ENCODE assay signal across 13 cellular contexts in the genomic region with DNA sequence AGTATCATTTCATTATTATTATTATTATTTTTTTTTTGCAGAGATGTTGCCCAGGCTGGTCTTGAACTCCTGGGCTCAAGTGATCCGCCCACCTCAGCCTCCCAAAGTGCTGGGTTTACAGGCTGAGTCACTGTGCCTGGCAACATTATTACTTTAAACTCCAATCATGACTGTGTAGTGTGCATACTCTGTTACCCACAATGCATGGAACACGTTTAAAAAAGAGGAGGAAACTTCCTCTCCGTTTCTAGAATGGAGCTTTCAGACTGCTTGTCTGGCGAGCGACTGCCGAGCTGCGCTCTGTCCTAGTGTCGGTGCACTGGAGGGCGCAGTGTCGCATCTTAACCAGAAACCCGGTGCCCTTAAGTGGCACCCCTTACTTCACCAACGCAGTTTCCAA. TPM values are rescaled to one million over a fixed set of nuclear protein-coding genes. Genes with fewer than 3 reads are reported as not detected.
DNase-seq lines count a peak whose midpoint lies in the region; FAIRE-seq and TF ChIP-seq lines count a peak whose summit lies in the region.
"Had no signal": no experiment of that assay in that cellular context is flagged by ENCODE, and none has a peak within 500 bp of the region (broad histone marks: within the 10 kb centered on the region; RNA-seq: fewer than 3 reads in every experiment).

No MANE protein-coding gene starts in this region.

- no peak overlapping the region for H2AK5ac ChIP-seq in neuronal stem cell (ENCODE audit: low read depth, low read length)

- H3K9me3 Mint-ChIP-seq in astrocyte (ENCODE audit: unreplicated experiment), result no peaks in the 10 kb centered on the region

- H4K91ac ChIP-seq in neuronal stem cell (ENCODE audit: low read depth, low read length, poor library complexity), result no peak overlapping the region

- peaks cover 1% of the 10 kb centered on the region for H3K36me3 Mint-ChIP-seq in astrocyte (ENCODE audit: low read depth, unreplicated experiment)

- H3K79me2 ChIP-seq in astrocyte (ENCODE audit: insufficient read depth, low read length), result no peaks in the 10 kb centered on the region

- WGBS in neuronal stem cell (ENCODE audit: extremely low coverage in 2 of 2, insufficient read length in 2 of 2, insufficient replicate concordance in 1 of 2), 2 donors, result no CpG with 5 or more reads among the region's 12 CpGs

- H3K14ac ChIP-seq in neuronal stem cell (ENCODE audit: low read length), result no peak overlapping the region

- no peak overlapping the region for H3K27ac Mint-ChIP-seq in astrocyte (ENCODE audit: unreplicated experiment)

- H2BK15ac ChIP-seq in neuronal stem cell (ENCODE audit: low read length), result no peak overlapping the region

- peak overlapping the region; percentile 33 for H2BK5ac ChIP-seq in neuronal stem cell (ENCODE audit: low read length)

- no peak overlapping the region for H3K23ac ChIP-seq in neuronal stem cell (ENCODE audit: low read depth, low read length, poor library complexity)

- H3K27ac ChIP-seq in RWPE1 (peak overlapping the region; percentile 22), astrocyte (ENCODE audit: low read depth, low read length) (no peak overlapping the region), neuronal stem cell (replicated peaks; ENCODE audit: low read length) (no peak overlapping the region)
- H3K27ac ChIP-seq: KMS-11, suprapubic skin had no signal

- H3K36me3 ChIP-seq in astrocyte (ENCODE audit: insufficient read depth, low read length) (no peaks in the 10 kb centered on the region), neuronal stem cell (replicated peaks in 1 of 2; ENCODE audit: control insufficient read depth in 2 of 2, insufficient read depth in 2 of 2, low read length in 2 of 2) (peaks cover 0 to 9% of the 10 kb centered on the region in 2 donors)
- H3K36me3 ChIP-seq: suprapubic skin had no signal

- peaks cover 12% of the 10 kb centered on the region for H4K20me1 ChIP-seq in astrocyte (ENCODE audit: insufficient read depth, low read length)

- H3K9ac ChIP-seq in astrocyte (ENCODE audit: low read length) (no peak overlapping the region), neuronal stem cell (ENCODE audit: low read depth, low read length, poor library complexity) (no peak overlapping the region)
- H3K9ac ChIP-seq: KMS-11 had no signal

- peaks cover 27% of the 10 kb centered on the region for H3K4me1 Mint-ChIP-seq in astrocyte (ENCODE audit: low read depth, unreplicated experiment)

- no peak overlapping the region for H4K8ac ChIP-seq in neuronal stem cell (ENCODE audit: low read depth, low read length)

- no peaks in the 10 kb centered on the region for H3K27me3 Mint-ChIP-seq in astrocyte (ENCODE audit: low read depth, unreplicated experiment)

- H3K4me2 ChIP-seq in astrocyte (ENCODE audit: low read length) (no peak overlapping the region), neuronal stem cell (ENCODE audit: insufficient read depth, low read length, poor library complexity, severe bottlenecking) (no peak overlapping the region)
- H3K4me2 ChIP-seq: KMS-11 had no signal

- H3K9me3 ChIP-seq in astrocyte (ENCODE audit: insufficient read depth, low read depth, low read length) (no peaks in the 10 kb centered on the region), neuronal stem cell (replicated peaks in 1 of 2; ENCODE audit: control insufficient read depth in 2 of 2, insufficient read depth in 1 of 2, low read depth in 1 of 2, low read length in 2 of 2) (no peaks in the 10 kb centered on the region)
- H3K9me3 ChIP-seq: suprapubic skin had no signal

- no peak overlapping the region for H3K4ac ChIP-seq in neuronal stem cell (ENCODE audit: low read length)

- no peaks in the 10 kb centered on the region for H3K27me3 ChIP-seq in astrocyte (ENCODE audit: insufficient read depth, low read length)
- no peaks in the 10 kb centered on the region for H3K27me3 ChIP-seq in neuronal stem cell (ENCODE audit: control insufficient read depth in 3 of 3, insufficient read depth in 3 of 3, low read depth in 1 of 3, low read length in 3 of 3)
- H3K27me3 ChIP-seq: suprapubic skin had no signal

- CTCF ChIA-PET in RWPE1 (lab: Yijun Ruan, JAX), result no interaction called here

- H2AFZ ChIP-seq in astrocyte (ENCODE audit: low read depth, low read length) (no peak overlapping the region), neuronal stem cell (ENCODE audit: low read length) (no peak overlapping the region)

- H2BK12ac ChIP-seq in neuronal stem cell (ENCODE audit: low read length), result no peak overlapping the region

- H3K4me1 ChIP-seq in astrocyte (ENCODE audit: insufficient read depth, low read length) (peaks cover 4% of the 10 kb centered on the region), neuronal stem cell (ENCODE audit: control insufficient read depth in 2 of 2, insufficient read depth in 1 of 2, low read depth in 1 of 2, low read length in 2 of 2) (peaks cover 22 to 23% of the 10 kb centered on the region in 2 donors)
- H3K4me1 ChIP-seq: suprapubic skin had no signal

- H3K4me3 ChIP-seq in astrocyte (ENCODE audit: insufficient read depth, low read depth, low read length) (no peak overlapping the region), neuronal stem cell (ENCODE audit: low read length in 2 of 2) (no peak overlapping the region)
- H3K4me3 ChIP-seq: suprapubic skin had no signal

- peak; percentile 48 for DNase-seq in activated CD4-positive, alpha-beta T cell treated with anti-CD3 and anti-CD28 coated beads for 48 hours
- DNase-seq in activated CD4-positive, alpha-beta T cell treated with anti-CD3 and anti-CD28 coated beads, Interleukin-2, amount 50 U/mL, for 48 hours, result no peak
- DNase-seq in RWPE1 (ENCODE audit: low spot score), result no peak
- peak; percentile 39 for DNase-seq in astrocyte (ENCODE audit: low read depth)
- no peak for DNase-seq in neuronal stem cell (ENCODE audit: low spot score)
- DNase-seq in activated effector memory CD4-positive, alpha-beta T cell treated with anti-CD3 and anti-CD28 coated beads, Interleukin-2, amount 50 U/mL, for 16 hours, result no peak
- no peak for DNase-seq in NCI-H82 (lab: John Stamatoyannopoulos, UW)
- no peak for DNase-seq in activated CD8-positive, alpha-beta memory T cell treated with anti-CD3 and anti-CD28 coated beads for 24 hours
- DNase-seq: amygdala; DMS79; effector memory CD4-positive, alpha-beta T cell had no signal

- no peak overlapping the region for H2BK120ac ChIP-seq in neuronal stem cell (ENCODE audit: low read depth, low read length)

- H3K18ac ChIP-seq in neuronal stem cell (ENCODE audit: low read length), result peak overlapping the region; percentile 70

- POLR2A ChIA-PET in RWPE1 (lab: Yijun Ruan, JAX; ENCODE audit: low non-redundant PET), result no interaction called here

- TF ChIP-seq CTCF in RWPE1 (conservative IDR thresholded peaks at IDR 0.05; ENCODE audit: low read depth), result no peak
- no peak for TF ChIP-seq CTCF in astrocyte (IDR thresholded peaks at IDR 0.05; ENCODE audit: insufficient read depth, low read depth, low read length)

- no peak overlapping the region for H3K4me3 Mint-ChIP-seq in astrocyte (ENCODE audit: unreplicated experiment)

- peaks cover 2% of the 10 kb centered on the region for H3K79me1 ChIP-seq in neuronal stem cell (ENCODE audit: low read depth, low read length)

- no peak for FAIRE-seq in astrocyte (lab: Jason Lieb, UNC)

RNA-seq across cellular contexts. Expression of a gene that starts 22.1 kb away (rescaled TPM):
- 156 and 203 TPM in 2 replicates for total RNA-seq in astrocyte
- 128 TPM for polyA plus RNA-seq in neuronal stem cell (2013, experiment 1 of 2)
- polyA plus RNA-seq in neuronal stem cell (2013, experiment 2 of 2), result 131 TPM

RNA-seq across cellular contexts. Expression of a gene that starts 54.5 kb away (rescaled TPM):
- total RNA-seq in astrocyte, result 55.1 and 59.5 TPM in 2 replicates
- 33.5 TPM for polyA plus RNA-seq in neuronal stem cell (2013, experiment 1 of 2)
- 31.8 TPM for polyA plus RNA-seq in neuronal stem cell (2013, experiment 2 of 2)

Comparison
In these comparisons a context has a peak if more than half of its experiments do, and no peak if none do; other contexts are left out.
1. DNase-seq: peak in activated CD4-positive, alpha-beta T cell treated with anti-CD3 and anti-CD28 coated beads for 48 hours (single experiment) and astrocyte (single experiment); none in activated CD4-positive, alpha-beta T cell treated with anti-CD3 and anti-CD28 coated beads, Interleukin-2, amount 50 U/mL, for 48 hours (0 of 2), RWPE1 (single experiment), neuronal stem cell (single experiment), activated effector memory CD4-positive, alpha-beta T cell treated with anti-CD3 and anti-CD28 coated beads, Interleukin-2, amount 50 U/mL, for 16 hours (single experiment), NCI-H82 (single experiment) and activated CD8-positive, alpha-beta memory T cell treated with anti-CD3 and anti-CD28 coated beads for 24 hours (single experiment).